ENCODE assay signal across 1 cellular context in the genomic region with DNA sequence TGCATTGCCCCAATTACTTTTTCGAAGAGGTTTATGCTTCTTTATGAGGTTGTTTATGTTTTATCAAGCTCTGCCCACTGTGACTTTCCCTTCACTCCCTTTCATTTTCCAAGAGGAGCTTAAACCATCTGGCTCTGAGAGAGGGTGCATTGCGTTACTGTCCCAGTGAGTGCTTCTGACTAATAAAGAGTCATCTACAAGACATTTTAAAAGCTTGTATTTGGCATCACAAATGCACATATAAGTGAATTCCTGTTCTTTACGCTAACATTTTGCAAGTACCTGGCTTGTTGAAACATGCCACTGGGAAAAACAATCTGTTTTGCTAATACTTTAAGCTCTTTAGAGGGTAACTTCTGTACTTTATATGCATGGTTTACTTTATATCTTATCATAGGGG.
TF ChIP-seq lines count a peak whose summit lies in the region.

No MANE protein-coding gene starts in this region.

TF ChIP-seq in GM23338, 12 proteins besides CTCF, POLR2A, EP300 and RAD21 (continued from another document):
- TF ChIP-seq, protein P1, sequence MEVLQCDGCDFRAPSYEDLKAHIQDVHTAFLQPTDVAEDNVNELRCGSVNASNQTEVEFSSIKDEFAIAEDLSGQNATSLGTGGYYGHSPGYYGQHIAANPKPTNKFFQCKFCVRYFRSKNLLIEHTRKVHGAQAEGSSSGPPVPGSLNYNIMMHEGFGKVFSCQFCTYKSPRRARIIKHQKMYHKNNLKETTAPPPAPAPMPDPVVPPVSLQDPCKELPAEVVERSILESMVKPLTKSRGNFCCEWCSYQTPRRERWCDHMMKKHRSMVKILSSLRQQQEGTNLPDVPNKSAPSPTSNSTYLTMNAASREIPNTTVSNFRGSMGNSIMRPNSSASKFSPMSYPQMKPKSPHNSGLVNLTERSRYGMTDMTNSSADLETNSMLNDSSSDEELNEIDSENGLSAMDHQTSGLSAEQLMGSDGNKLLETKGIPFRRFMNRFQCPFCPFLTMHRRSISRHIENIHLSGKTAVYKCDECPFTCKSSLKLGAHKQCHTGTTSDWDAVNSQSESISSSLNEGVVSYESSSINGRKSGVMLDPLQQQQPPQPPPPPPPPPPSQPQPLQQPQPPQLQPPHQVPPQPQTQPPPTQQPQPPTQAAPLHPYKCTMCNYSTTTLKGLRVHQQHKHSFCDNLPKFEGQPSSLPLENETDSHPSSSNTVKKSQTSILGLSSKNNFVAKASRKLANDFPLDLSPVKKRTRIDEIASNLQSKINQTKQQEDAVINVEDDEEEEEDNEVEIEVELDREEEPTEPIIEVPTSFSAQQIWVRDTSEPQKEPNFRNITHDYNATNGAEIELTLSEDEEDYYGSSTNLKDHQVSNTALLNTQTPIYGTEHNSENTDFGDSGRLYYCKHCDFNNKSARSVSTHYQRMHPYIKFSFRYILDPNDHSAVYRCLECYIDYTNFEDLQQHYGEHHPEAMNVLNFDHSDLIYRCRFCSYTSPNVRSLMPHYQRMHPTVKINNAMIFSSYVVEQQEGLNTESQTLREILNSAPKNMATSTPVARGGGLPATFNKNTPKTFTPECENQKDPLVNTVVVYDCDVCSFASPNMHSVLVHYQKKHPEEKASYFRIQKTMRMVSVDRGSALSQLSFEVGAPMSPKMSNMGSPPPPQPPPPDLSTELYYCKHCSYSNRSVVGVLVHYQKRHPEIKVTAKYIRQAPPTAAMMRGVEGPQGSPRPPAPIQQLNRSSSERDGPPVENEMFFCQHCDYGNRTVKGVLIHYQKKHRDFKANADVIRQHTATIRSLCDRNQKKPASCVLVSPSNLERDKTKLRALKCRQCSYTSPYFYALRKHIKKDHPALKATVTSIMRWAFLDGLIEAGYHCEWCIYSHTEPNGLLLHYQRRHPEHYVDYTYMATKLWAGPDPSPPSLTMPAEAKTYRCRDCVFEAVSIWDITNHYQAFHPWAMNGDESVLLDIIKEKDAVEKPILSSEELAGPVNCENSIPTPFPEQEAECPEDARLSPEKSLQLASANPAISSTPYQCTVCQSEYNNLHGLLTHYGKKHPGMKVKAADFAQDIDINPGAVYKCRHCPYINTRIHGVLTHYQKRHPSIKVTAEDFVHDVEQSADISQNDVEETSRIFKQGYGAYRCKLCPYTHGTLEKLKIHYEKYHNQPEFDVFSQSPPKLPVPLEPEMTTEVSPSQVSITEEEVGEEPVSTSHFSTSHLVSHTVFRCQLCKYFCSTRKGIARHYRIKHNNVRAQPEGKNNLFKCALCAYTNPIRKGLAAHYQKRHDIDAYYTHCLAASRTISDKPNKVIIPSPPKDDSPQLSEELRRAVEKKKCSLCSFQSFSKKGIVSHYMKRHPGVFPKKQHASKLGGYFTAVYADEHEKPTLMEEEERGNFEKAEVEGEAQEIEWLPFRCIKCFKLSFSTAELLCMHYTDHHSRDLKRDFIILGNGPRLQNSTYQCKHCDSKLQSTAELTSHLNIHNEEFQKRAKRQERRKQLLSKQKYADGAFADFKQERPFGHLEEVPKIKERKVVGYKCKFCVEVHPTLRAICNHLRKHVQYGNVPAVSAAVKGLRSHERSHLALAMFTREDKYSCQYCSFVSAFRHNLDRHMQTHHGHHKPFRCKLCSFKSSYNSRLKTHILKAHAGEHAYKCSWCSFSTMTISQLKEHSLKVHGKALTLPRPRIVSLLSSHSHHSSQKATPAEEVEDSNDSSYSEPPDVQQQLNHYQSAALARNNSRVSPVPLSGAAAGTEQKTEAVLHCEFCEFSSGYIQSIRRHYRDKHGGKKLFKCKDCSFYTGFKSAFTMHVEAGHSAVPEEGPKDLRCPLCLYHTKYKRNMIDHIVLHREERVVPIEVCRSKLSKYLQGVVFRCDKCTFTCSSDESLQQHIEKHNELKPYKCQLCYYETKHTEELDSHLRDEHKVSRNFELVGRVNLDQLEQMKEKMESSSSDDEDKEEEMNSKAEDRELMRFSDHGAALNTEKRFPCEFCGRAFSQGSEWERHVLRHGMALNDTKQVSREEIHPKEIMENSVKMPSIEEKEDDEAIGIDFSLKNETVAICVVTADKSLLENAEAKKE (CRISPR knock-in tag; IDR thresholded peaks at IDR 0.05), result no peak
- no peak for TF ChIP-seq EZH2 (IDR thresholded peaks at IDR 0.05; ENCODE audit: low read depth, unreplicated experiment)
- no peak for TF ChIP-seq ZNF114 (CRISPR knock-in tag; IDR thresholded peaks at IDR 0.05)
- TF ChIP-seq, protein P2, sequence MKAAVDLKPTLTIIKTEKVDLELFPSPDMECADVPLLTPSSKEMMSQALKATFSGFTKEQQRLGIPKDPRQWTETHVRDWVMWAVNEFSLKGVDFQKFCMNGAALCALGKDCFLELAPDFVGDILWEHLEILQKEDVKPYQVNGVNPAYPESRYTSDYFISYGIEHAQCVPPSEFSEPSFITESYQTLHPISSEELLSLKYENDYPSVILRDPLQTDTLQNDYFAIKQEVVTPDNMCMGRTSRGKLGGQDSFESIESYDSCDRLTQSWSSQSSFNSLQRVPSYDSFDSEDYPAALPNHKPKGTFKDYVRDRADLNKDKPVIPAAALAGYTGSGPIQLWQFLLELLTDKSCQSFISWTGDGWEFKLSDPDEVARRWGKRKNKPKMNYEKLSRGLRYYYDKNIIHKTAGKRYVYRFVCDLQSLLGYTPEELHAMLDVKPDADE (IDR thresholded peaks at IDR 0.05), result no peak
- no peak for TF ChIP-seq EZH2phosphoT487 (IDR thresholded peaks at IDR 0.05; ENCODE audit: unreplicated experiment)
- TF ChIP-seq POLR2AphosphoS5 (IDR thresholded peaks at IDR 0.05; ENCODE audit: low read depth), result no peak
- no peak for TF ChIP-seq CREB1 (CRISPR knock-in tag; IDR thresholded peaks at IDR 0.05; ENCODE audit: low read depth)
- no peak for TF ChIP-seq ZNF331 (CRISPR knock-in tag; IDR thresholded peaks at IDR 0.05; ENCODE audit: low read depth)
- TF ChIP-seq JUNB (IDR thresholded peaks at IDR 0.05; ENCODE audit: unreplicated experiment), result no peak
